Comparison of ENCODE assay signal across 8 cellular contexts in the genomic region with DNA sequence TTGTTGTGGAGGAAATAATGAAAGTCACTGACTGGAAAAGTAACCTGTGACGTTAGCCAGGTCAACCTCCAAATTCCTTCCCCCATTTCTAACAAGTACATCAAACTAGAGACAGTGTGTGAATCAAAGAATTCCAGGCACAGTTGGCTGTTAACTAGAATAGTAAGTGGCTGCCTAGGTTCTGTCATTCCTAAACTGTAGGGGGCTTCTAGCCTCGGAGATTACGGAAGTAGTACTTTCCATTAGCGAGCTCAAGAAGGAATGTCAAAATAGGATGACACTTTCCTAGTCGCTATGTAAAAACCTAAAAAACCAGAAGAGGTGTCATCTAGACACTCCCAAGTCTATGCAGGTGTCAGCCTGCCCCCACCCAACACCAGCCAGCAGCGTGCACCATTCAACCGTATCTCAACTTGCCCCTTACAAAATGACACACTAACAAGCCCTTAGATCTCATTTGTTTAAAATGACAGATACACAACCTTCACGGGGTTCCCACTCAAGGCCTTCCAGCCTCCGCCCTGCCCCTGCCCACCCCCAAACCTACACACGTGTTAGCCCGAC. TPM values are rescaled to one million over a fixed set of nuclear protein-coding genes. Genes with fewer than 3 reads are reported as not detected.
DNase-seq lines count a peak whose midpoint lies in the region; ATAC-seq and TF ChIP-seq lines count a peak whose summit lies in the region.

No MANE protein-coding gene starts in this region.

- H3K4me3 Mint-ChIP-seq in naive thymus-derived CD4-positive, alpha-beta T cell: peak overlapping the region; percentile 89 to 99 (median 94)

- POLR2A ChIA-PET in naive thymus-derived CD4-positive, alpha-beta T cell (lab: Charles Lee): interaction anchor here (0.6 to 1.6 kb wide), 7 partner anchors 8 to 1158 kb away, joined by 3 to 10 read pairs (median 3); a partner anchor contains a TSS

- TF ChIP-seq CTCF in RWPE2 (IDR thresholded peaks at IDR 0.05; ENCODE audit: poor library complexity, severe bottlenecking): no peak

- H3K9ac ChIP-seq in endocrine pancreas (ENCODE audit: control insufficient read depth, insufficient read depth, low read length): peak overlapping the region; percentile 86

- H3K9me3 ChIP-seq in RWPE2 (ENCODE audit: severe bottlenecking) (no peaks in the 10 kb centered on the region), endocrine pancreas (ENCODE audit: control insufficient read depth, low read length) (no peaks in the 10 kb centered on the region)
- no peaks in the 10 kb centered on the region for H3K9me3 ChIP-seq in naive thymus-derived CD4-positive, alpha-beta T cell (ENCODE audit: control insufficient read depth in 2 of 3, low read length in 3 of 3)

- peaks cover 0 to 6% (median 0%) of the 10 kb centered on the region in 5 donors for H3K36me3 Mint-ChIP-seq in naive thymus-derived CD4-positive, alpha-beta T cell

- no peaks in the 10 kb centered on the region for H3K9me3 Mint-ChIP-seq in naive thymus-derived CD4-positive, alpha-beta T cell

- H3K27me3 ChIP-seq in RWPE2 (ENCODE audit: insufficient read depth, poor library complexity, severe bottlenecking) (no peaks in the 10 kb centered on the region), endocrine pancreas (ENCODE audit: control insufficient read depth, insufficient read depth, low read length) (no peaks in the 10 kb centered on the region)
- H3K27me3 ChIP-seq in naive thymus-derived CD4-positive, alpha-beta T cell (ENCODE audit: control insufficient read depth in 2 of 2, insufficient read depth in 2 of 2, low read length in 2 of 2): no peaks in the 10 kb centered on the region

- ATAC-seq in HG02610 (IDR thresholded peaks at IDR 0.05; ENCODE audit: unreplicated experiment) (peak; percentile 47), RWPE2 (ENCODE audit: low read depth) (peak; percentile 20), HG03521 (IDR thresholded peaks at IDR 0.05; ENCODE audit: unreplicated experiment) (no peak), GM18520 (IDR thresholded peaks at IDR 0.05; ENCODE audit: unreplicated experiment) (no peak)
- ATAC-seq in naive thymus-derived CD4-positive, alpha-beta T cell: no peak

- peaks cover 7% of the 10 kb centered on the region for H3K4me1 ChIP-seq in RWPE2 (ENCODE audit: insufficient read depth, poor library complexity, severe bottlenecking)
- H3K4me1 ChIP-seq in endocrine pancreas (ENCODE audit: control insufficient read depth, insufficient read depth, low read length): peaks cover 8% of the 10 kb centered on the region
- peaks cover 14 to 16% of the 10 kb centered on the region in 2 donors for H3K4me1 ChIP-seq in naive thymus-derived CD4-positive, alpha-beta T cell (ENCODE audit: control insufficient read depth in 2 of 2, insufficient read depth in 2 of 2, low read length in 2 of 2)

- intact Hi-C loops in naive thymus-derived CD4-positive, alpha-beta T cell (cut with micrococcal nuclease): loop anchor here (1.0 to 10.0 kb wide), 12 partner anchors 70 to 1990 kb away; a partner anchor contains a TSS

- H3K4me1 Mint-ChIP-seq in naive thymus-derived CD4-positive, alpha-beta T cell: peaks cover 5 to 40% (median 30%) of the 10 kb centered on the region in 7 donors

- H3K4me3 ChIP-seq in RWPE2 (ENCODE audit: severe bottlenecking) (peak overlapping the region; percentile 83), endocrine pancreas (ENCODE audit: control insufficient read depth, insufficient read depth, low read length) (peak overlapping the region; percentile 96)
- H3K4me3 ChIP-seq in naive thymus-derived CD4-positive, alpha-beta T cell (ENCODE audit: low read length): peak overlapping the region; percentile 85

- peak overlapping the region; percentile 89 for H3K27ac ChIP-seq in RWPE2 (ENCODE audit: poor library complexity, severe bottlenecking)
- H3K27ac ChIP-seq in naive thymus-derived CD4-positive, alpha-beta T cell (ENCODE audit: low read depth, low read length): peak overlapping the region; percentile 80

- no peaks in the 10 kb centered on the region for H3K27me3 Mint-ChIP-seq in naive thymus-derived CD4-positive, alpha-beta T cell

- CTCF ChIA-PET in naive thymus-derived CD4-positive, alpha-beta T cell (lab: Charles Lee): no interaction called here

- H3K27ac Mint-ChIP-seq in naive thymus-derived CD4-positive, alpha-beta T cell: peak overlapping the region; percentile 93 to 100 (median 98)

- DNase-seq in NCI-H1694 treated with DMSO at 0.1 percent for 48 hours (lab: John Stamatoyannopoulos, UW): peak; percentile 20
- no peak for DNase-seq in NCI-H1694 (lab: John Stamatoyannopoulos, UW)
- no peak for DNase-seq in RWPE2 (ENCODE audit: low spot score)
- peak in 1 of 9 donors; percentile 75 for DNase-seq in naive thymus-derived CD4-positive, alpha-beta T cell

- H3K36me3 ChIP-seq in RWPE2 (ENCODE audit: low read depth): peaks cover 36% of the 10 kb centered on the region
- no peaks in the 10 kb centered on the region for H3K36me3 ChIP-seq in endocrine pancreas (ENCODE audit: control insufficient read depth, insufficient read depth, low read length)
- peaks cover 0 to 3% (median 0%) of the 10 kb centered on the region in 3 experiments for H3K36me3 ChIP-seq in naive thymus-derived CD4-positive, alpha-beta T cell (ENCODE audit: control insufficient read depth in 2 of 3, insufficient read depth in 3 of 3, low read length in 3 of 3)

RNA-seq across cellular contexts. Expression of a gene that starts 0.9 kb away (rescaled TPM):
- 10 to 100 TPM; 30.1 to 36.5 (median 32.3) TPM for total RNA-seq in naive thymus-derived CD4-positive, alpha-beta T cell
- 10 to 100 TPM in 1 of 2 donors, 1 to 10 TPM in 1; 3.8 to 13.9 TPM for polyA plus RNA-seq in naive thymus-derived CD4-positive, alpha-beta T cell

Comparison
In these comparisons a context has a peak if more than half of its experiments do, and no peak if none do; other contexts are left out.
1. ATAC-seq: peak in HG02610 (single experiment) and RWPE2 (single experiment); none in naive thymus-derived CD4-positive, alpha-beta T cell (single experiment), HG03521 (single experiment) and GM18520 (single experiment).
2. Peak in every context shown above with its lines, with median percentiles within 50 percentile points of each other: H3K4me3 ChIP-seq.